1 cellular context compared by ENCODE assay signal in the genomic region with DNA sequence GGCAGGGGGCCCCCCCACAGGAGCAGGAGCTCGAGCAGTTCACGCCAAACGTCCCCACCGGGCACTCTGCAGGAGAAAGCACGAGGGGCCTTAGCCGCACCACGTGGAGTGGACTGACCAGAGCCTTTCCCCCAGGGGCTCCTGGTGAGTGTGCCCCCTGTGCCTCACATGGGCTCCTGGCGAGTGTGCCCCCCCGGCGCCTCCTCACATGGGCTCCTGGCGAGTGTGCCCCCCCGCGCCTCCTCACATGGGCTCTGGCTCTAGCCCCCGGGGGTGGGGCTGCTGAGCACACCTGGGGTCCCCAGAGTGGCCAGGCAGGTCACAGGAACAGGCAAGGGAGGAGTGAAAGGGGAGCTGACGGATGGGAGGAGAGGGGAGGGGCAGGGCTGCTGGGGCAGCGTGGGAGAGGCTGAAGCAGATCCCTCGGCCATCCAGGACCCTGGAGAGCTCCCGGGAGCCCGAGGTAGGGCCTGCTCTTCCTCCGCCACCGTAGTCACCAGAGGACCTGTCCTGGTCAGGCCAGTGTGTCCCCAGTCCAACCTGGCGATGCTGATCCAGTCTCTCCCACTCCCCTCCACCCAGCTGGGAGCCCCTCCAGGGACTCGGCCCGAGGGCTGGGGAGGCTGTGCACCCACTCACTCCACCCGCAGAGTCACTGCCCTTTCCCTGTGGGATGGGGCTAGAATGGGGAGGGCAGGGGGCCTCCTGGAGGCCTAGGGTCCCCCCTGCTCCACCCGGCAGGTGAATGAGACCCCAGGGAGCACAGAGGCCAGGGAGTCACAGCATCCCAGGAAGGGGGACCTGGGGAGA.
TF ChIP-seq lines count a peak whose summit lies in the region.

No MANE protein-coding gene starts in this region.

TF ChIP-seq in H1, 55 proteins besides CTCF, POLR2A, EP300 and RAD21 (continued from another document):
- TF ChIP-seq, protein P1, sequence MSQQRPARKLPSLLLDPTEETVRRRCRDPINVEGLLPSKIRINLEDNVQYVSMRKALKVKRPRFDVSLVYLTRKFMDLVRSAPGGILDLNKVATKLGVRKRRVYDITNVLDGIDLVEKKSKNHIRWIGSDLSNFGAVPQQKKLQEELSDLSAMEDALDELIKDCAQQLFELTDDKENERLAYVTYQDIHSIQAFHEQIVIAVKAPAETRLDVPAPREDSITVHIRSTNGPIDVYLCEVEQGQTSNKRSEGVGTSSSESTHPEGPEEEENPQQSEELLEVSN (IDR thresholded peaks at IDR 0.05) = no peak
- TF ChIP-seq BACH1 (IDR thresholded peaks at IDR 0.05; ENCODE audit: low read length) (peak; percentile 11; the same call in 1 of the 2 replicates), SAP30 (IDR thresholded peaks at IDR 0.05; ENCODE audit: insufficient read depth, insufficient replicate concordance, low read length) (peak; percentile 67), CBX5 (IDR thresholded peaks at IDR 0.05; ENCODE audit: low read depth, low read length) (no peak), JUN (IDR thresholded peaks at IDR 0.05; ENCODE audit: low read depth, low read length) (no peak), GABPA (IDR thresholded peaks at IDR 0.05; ENCODE audit: borderline replicate concordance, insufficient read depth, low read length) (peak; percentile 79; the same call in 1 of the 2 replicates)
